In genomic region chr2:179270689-179271088, GRCh38 we compare ENCODE assay signal across 1 cellular context.
TF ChIP-seq lines count a peak whose summit lies in the region.

No MANE protein-coding gene starts in this region.

TF ChIP-seq in H1, 55 proteins besides CTCF, POLR2A, EP300 and RAD21:
- TF ChIP-seq MAFK (IDR thresholded peaks at IDR 0.05; ENCODE audit: low read depth, low read length): no peak
- no peak for TF ChIP-seq TBP (IDR thresholded peaks at IDR 0.05; ENCODE audit: low read depth, low read length)
- no peak for TF ChIP-seq CREB1 (IDR thresholded peaks at IDR 0.05)
- TF ChIP-seq RFX5 (IDR thresholded peaks at IDR 0.05; ENCODE audit: borderline replicate concordance, low read depth, low read length): no peak
- TF ChIP-seq CBX5 (IDR thresholded peaks at IDR 0.05; ENCODE audit: low read depth, low read length): no peak
- no peak for TF ChIP-seq CHD7 (IDR thresholded peaks at IDR 0.05; ENCODE audit: insufficient replicate concordance, low read length)
- TF ChIP-seq CHD1 (IDR thresholded peaks at IDR 0.05; ENCODE audit: low read depth, low read length): no peak
- no peak for TF ChIP-seq SIX5 (IDR thresholded peaks at IDR 0.05; ENCODE audit: low read depth, low read length)
TF ChIP-seq in H1: peak in this region for 0.
